In the genomic region with DNA sequence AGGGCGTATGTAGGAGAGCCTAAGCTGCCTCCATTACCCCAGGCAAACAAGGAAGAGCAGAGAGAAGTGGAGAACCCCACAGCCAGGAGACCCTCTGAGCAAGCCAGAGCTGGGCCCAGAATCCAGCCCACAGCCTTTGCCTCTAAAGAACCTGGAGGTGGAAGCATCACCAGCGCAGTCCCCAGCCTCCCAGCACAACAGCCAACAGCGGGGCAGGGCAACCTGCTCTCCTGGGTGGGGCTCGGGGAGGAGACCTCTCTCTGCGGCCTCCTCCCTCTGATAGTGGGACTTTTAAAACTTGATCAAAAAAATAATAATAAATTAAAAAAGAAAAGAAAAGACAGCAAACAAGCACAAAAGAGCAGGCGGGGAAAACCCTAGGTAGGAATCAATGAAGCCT, we compare ENCODE assay signal across 22 cellular contexts. TPM values are rescaled to one million over a fixed set of nuclear protein-coding genes. Genes with fewer than 3 reads are reported as not detected.
A peak's percentile ranks its signal among the peaks of the same experiment; 100 is the strongest.
DNase-seq lines count a peak whose midpoint lies in the region; ATAC-seq, FAIRE-seq and TF ChIP-seq lines count a peak whose summit lies in the region.
"Had no signal": no experiment of that assay in that cellular context is flagged by ENCODE, and none has a peak within 500 bp of the region (broad histone marks: within the 10 kb centered on the region; RNA-seq: fewer than 3 reads in every experiment).

No MANE protein-coding gene starts in this region.

- H4K20me1 ChIP-seq in GM23248 (ENCODE audit: insufficient read depth) (no peaks in the 10 kb centered on the region), astrocyte (ENCODE audit: insufficient read depth, low read length) (no peaks in the 10 kb centered on the region)

- H3F3A ChIP-seq in GM23248 (ENCODE audit: insufficient read depth): peaks cover 22% of the 10 kb centered on the region

- ATAC-seq in left colon: peak; percentile 77
- no peak for ATAC-seq in HG03354 (IDR thresholded peaks at IDR 0.05; ENCODE audit: poor library complexity, severe bottlenecking, unreplicated experiment)
- ATAC-seq: activated CD4-positive, alpha-beta T cell treated with anti-CD3 and anti-CD28 coated beads for 36 hours; esophagus mucosa; stimulated activated naive CD8-positive, alpha-beta T cell treated with anti-CD3 and anti-CD28 coated beads, Interleukin-15, amount 100 ng/mL, for 72 hours had no signal

- no peak for FAIRE-seq in astrocyte (lab: Jason Lieb, UNC)
- FAIRE-seq: TTC549 had no signal

- H3K27me3 Mint-ChIP-seq in astrocyte (ENCODE audit: low read depth, unreplicated experiment) (peaks cover 10% of the 10 kb centered on the region), Calu3 (ENCODE audit: unreplicated experiment) (peaks cover 29% of the 10 kb centered on the region)
- H3K27me3 Mint-ChIP-seq: stimulated activated naive CD8-positive, alpha-beta T cell treated with anti-CD3 and anti-CD28 coated beads, Interleukin-15, amount 100 ng/mL, for 72 hours had no signal

- DNase-seq in GM23248: no peak
- DNase-seq in astrocyte (ENCODE audit: low read depth): no peak
- no peak for DNase-seq in left colon
- peak; percentile 55 for DNase-seq in spleen
- DNase-seq in stimulated activated CD4-positive, alpha-beta T cell treated with anti-CD3 and anti-CD28 coated beads, Interleukin-15, amount 100 ng/mL, for 24 hours: no peak
- no peak for DNase-seq in Calu3
- no peak for DNase-seq in DMS53 (lab: John Stamatoyannopoulos, UW)
- DNase-seq: ACHN; activated CD4-positive, alpha-beta T cell treated with anti-CD3 and anti-CD28 coated beads for 36 hours; activated effector memory CD4-positive, alpha-beta T cell treated with Interleukin-2 at 50 U/mL for 16 hours; caudate nucleus; immature natural killer cell; Kasumi-1; NCI-H2171; NCI-H526 treated with DMSO at 0.1 percent for 48 hours; stimulated activated CD4-positive, alpha-beta T cell treated with anti-CD3 and anti-CD28 coated beads, Interleukin-4, amount 100 ng/mL, for 1 hour; stimulated activated naive CD8-positive, alpha-beta T cell treated with anti-CD3 and anti-CD28 coated beads, Interleukin-15, amount 100 ng/mL, for 72 hours; SW 1271 had no signal

- intact Hi-C loops in left colon (cut with DNase I, micrococcal nuclease) (no loop called here), spleen (cut with DNase I; ENCODE audit: low total_unique reads) (no loop called here), Calu3 (cut with micrococcal nuclease; ENCODE audit: unreplicated experiment) (no loop called here)

- H3K4me3 ChIP-seq in GM23248 (no peak overlapping the region), astrocyte (ENCODE audit: insufficient read depth, low read depth, low read length) (no peak overlapping the region), spleen (no peak overlapping the region)

- TF ChIP-seq CTCF in astrocyte (IDR thresholded peaks at IDR 0.05; ENCODE audit: insufficient read depth, low read depth, low read length) (no peak), spleen (IDR thresholded peaks at IDR 0.05 in 8 of 11, conservative IDR thresholded peaks at IDR 0.05 in 3 of 11) (no peak), Calu3 (IDR thresholded peaks at IDR 0.05; ENCODE audit: unreplicated experiment) (no peak)

- no peaks in the 10 kb centered on the region for H3K36me3 ChIP-seq in GM23248 (ENCODE audit: low read depth)
- no peaks in the 10 kb centered on the region for H3K36me3 ChIP-seq in astrocyte (ENCODE audit: insufficient read depth, low read length)
- no peaks in the 10 kb centered on the region for H3K36me3 ChIP-seq in spleen

- H3K27me3 ChIP-seq in GM23248 (replicated peaks; ENCODE audit: insufficient read depth) (no peaks in the 10 kb centered on the region), astrocyte (ENCODE audit: insufficient read depth, low read length) (peaks cover 2% of the 10 kb centered on the region), spleen (replicated peaks in 1 of 7) (peaks cover 0 to 8% (median 0%) of the 10 kb centered on the region in 7 donors)

- H3K4me1 ChIP-seq in GM23248 (ENCODE audit: insufficient read depth) (peaks cover 21% of the 10 kb centered on the region), astrocyte (ENCODE audit: insufficient read depth, low read length) (peaks cover 12% of the 10 kb centered on the region), spleen (no peaks in the 10 kb centered on the region)

- H3K27ac Mint-ChIP-seq in astrocyte (ENCODE audit: unreplicated experiment) (no peak overlapping the region), Calu3 (ENCODE audit: unreplicated experiment) (no peak overlapping the region)
- H3K27ac Mint-ChIP-seq: activated CD4-positive, alpha-beta T cell treated with anti-CD3 and anti-CD28 coated beads for 36 hours; immature natural killer cell; stimulated activated naive CD8-positive, alpha-beta T cell treated with anti-CD3 and anti-CD28 coated beads, Interleukin-15, amount 100 ng/mL, for 72 hours had no signal

- H3K4me1 Mint-ChIP-seq in astrocyte (ENCODE audit: low read depth, unreplicated experiment) (peaks cover 12% of the 10 kb centered on the region), Calu3 (ENCODE audit: low read depth, unreplicated experiment) (no peaks in the 10 kb centered on the region)
- H3K4me1 Mint-ChIP-seq: immature natural killer cell had no signal

- 74 to 77% methylated on average over 6 of the region's 6 CpGs for WGBS in GM23248 (ENCODE audit: low coverage in 1 of 2, low lambda C conversion rate in 2 of 2, missing lambda C conversion rate in 2 of 2), 2 experiments
- 90 to 97% (median 93%) methylated on average over 6 of the region's 6 CpGs for WGBS in spleen, 5 donors

- H3K9me2 ChIP-seq in GM23248 (ENCODE audit: insufficient read depth): no peaks in the 10 kb centered on the region

- H3K4me3 Mint-ChIP-seq in astrocyte (ENCODE audit: unreplicated experiment) (peak overlapping the region; percentile 54), Calu3 (ENCODE audit: low read depth, unreplicated experiment) (no peak overlapping the region)
- H3K4me3 Mint-ChIP-seq: activated CD4-positive, alpha-beta T cell treated with anti-CD3 and anti-CD28 coated beads for 36 hours; immature natural killer cell; stimulated activated naive CD8-positive, alpha-beta T cell treated with anti-CD3 and anti-CD28 coated beads, Interleukin-15, amount 100 ng/mL, for 72 hours had no signal

- peak overlapping the region; percentile 93 for H3K27ac ChIP-seq in GM23248
- no peak overlapping the region for H3K27ac ChIP-seq in astrocyte (ENCODE audit: low read depth, low read length)
- H3K27ac ChIP-seq in spleen: no peak overlapping the region
- H3K27ac ChIP-seq: C4-2B had no signal

- no peak for TF ChIP-seq POLR2A in spleen (IDR thresholded peaks at IDR 0.05)

- CTCF ChIA-PET in Calu3 (lab: Charles Lee): no interaction called here

- in situ Hi-C loops in GM23248 (cut with MboI): no loop called here

- H3K9me3 ChIP-seq in GM23248 (ENCODE audit: low read depth): peaks cover 7% of the 10 kb centered on the region
- H3K9me3 ChIP-seq in astrocyte (ENCODE audit: insufficient read depth, low read depth, low read length): no peaks in the 10 kb centered on the region
- no peaks in the 10 kb centered on the region for H3K9me3 ChIP-seq in spleen

- H2AFZ ChIP-seq in GM23248 (peak overlapping the region; percentile 26; the same call in 1 of the 2 replicates), astrocyte (ENCODE audit: low read depth, low read length) (no peak overlapping the region)

- peaks cover 8% of the 10 kb centered on the region for H3K9me3 Mint-ChIP-seq in astrocyte (ENCODE audit: unreplicated experiment)
- peaks cover 2% of the 10 kb centered on the region for H3K9me3 Mint-ChIP-seq in Calu3 (ENCODE audit: low read depth, unreplicated experiment)
- H3K9me3 Mint-ChIP-seq: immature natural killer cell; stimulated activated naive CD8-positive, alpha-beta T cell treated with anti-CD3 and anti-CD28 coated beads, Interleukin-15, amount 100 ng/mL, for 72 hours had no signal

- H3K36me3 Mint-ChIP-seq in astrocyte (ENCODE audit: low read depth, unreplicated experiment) (no peaks in the 10 kb centered on the region), Calu3 (ENCODE audit: insufficient read depth, unreplicated experiment) (no peaks in the 10 kb centered on the region)
- H3K36me3 Mint-ChIP-seq: immature natural killer cell had no signal

- H3K4me2 ChIP-seq in GM23248 (ENCODE audit: unreplicated experiment): peak overlapping the region; percentile 40
- H3K4me2 ChIP-seq in astrocyte (ENCODE audit: low read length): no peak overlapping the region

- no TSS peak for BruUV-seq in Calu3 (replicated peaks; lab: Mats Ljungman, UMichigan)

- H3K79me2 ChIP-seq in GM23248 (ENCODE audit: insufficient read depth) (no peaks in the 10 kb centered on the region), astrocyte (ENCODE audit: insufficient read depth, low read length) (no peaks in the 10 kb centered on the region)

- H3K9ac ChIP-seq in GM23248: 0 out of 2 replicates have a peak overlapping the region, but pooled peaks have one; percentile 1
- H3K9ac ChIP-seq in astrocyte (ENCODE audit: low read length): no peak overlapping the region

RNA-seq across cellular contexts. Expression of a gene that starts 45.9 kb away (rescaled TPM):
- 2.3 and 2.4 TPM in 2 replicates for total RNA-seq in GM23248 (2014; rRNA removed; shearing (Covaris generic))
- polyA plus RNA-seq in GM23248 (2016; fragmentation: Nextera tagmentation; extraction: Ambion mirVana) (0.46 and 0.94 TPM in 2 replicates), spleen (1 to 10 TPM; 1.1 to 3.0 (median 1.8) TPM)
- total RNA-seq in astrocyte (8.0 and 8.9 TPM in 2 replicates), left colon (10 to 100 TPM; 27.0 to 46.5 TPM), spleen (10 to 100 TPM in 6 of 7 donors, 1 to 10 TPM in 1; 9.8 to 16.6 (median 15.1) TPM), Calu3 (2022) (0.45 and 0.49 TPM in 2 replicates)
